In genomic region chr15:63483521-63484371, GRCh38 we compare ENCODE assay signal across 13 cellular contexts. TPM values are rescaled to one million over a fixed set of nuclear protein-coding genes. Genes with fewer than 3 reads are reported as not detected.
DNase-seq lines count a peak whose midpoint lies in the region; ATAC-seq and TF ChIP-seq lines count a peak whose summit lies in the region.
"Had no signal": no experiment of that assay in that cellular context is flagged by ENCODE, and none has a peak within 500 bp of the region (broad histone marks: within the 10 kb centered on the region; RNA-seq: fewer than 3 reads in every experiment).

No MANE protein-coding gene starts in this region.

- H3K4me1 ChIP-seq in HUES48 (ENCODE audit: control insufficient read depth, insufficient read depth, low read length): peaks cover 19% of the 10 kb centered on the region; the same call in 1 of the 2 replicates
- H3K4me1 ChIP-seq: gastrocnemius medialis had no signal

- no peak for TF ChIP-seq CTCF in CD14-positive monocyte (IDR thresholded peaks at IDR 0.05)

- H3K27ac ChIP-seq in HUES48 (ENCODE audit: low read depth, low read length) (peak overlapping the region; percentile 69), caudate nucleus (ENCODE audit: low read depth, low read length) (no peak overlapping the region)
- H3K27ac ChIP-seq: gastrocnemius medialis had no signal

- H3K27me3 Mint-ChIP-seq in CD14-positive monocyte (ENCODE audit: low read depth in 3 of 3): peaks cover 0 to 2% (median 0%) of the 10 kb centered on the region in 3 donors
- H3K27me3 Mint-ChIP-seq in activated CD4-positive, alpha-beta memory T cell treated with anti-CD3 and anti-CD28 coated beads, Interleukin-2, amount 10 ng/mL, durations not matched to agents 7 days and 5 days: no peaks in the 10 kb centered on the region

- peaks cover 86% of the 10 kb centered on the region for H3K4me1 Mint-ChIP-seq in CD14-positive monocyte
- H3K4me1 Mint-ChIP-seq in activated CD4-positive, alpha-beta memory T cell treated with anti-CD3 and anti-CD28 coated beads, Interleukin-2, amount 10 ng/mL, durations not matched to agents 7 days and 5 days: peaks cover 75% of the 10 kb centered on the region

- CTCF ChIA-PET in activated CD4-positive, alpha-beta memory T cell treated with anti-CD3 and anti-CD28 coated beads, Interleukin-2, amount 10 ng/mL, durations not matched to agents 7 days and 5 days (lab: Charles Lee): interaction anchor here (0.8 to 5.2 kb wide), 11 partner anchors 13 to 127 kb away, joined by 3 to 40 read pairs (median 6); partner anchors contain the start of gene USP3

- peaks cover 11% of the 10 kb centered on the region; the same call in 1 of the 2 replicates for H3K27me3 ChIP-seq in HUES48 (ENCODE audit: control insufficient read depth, insufficient read depth, low read length)
- H3K27me3 ChIP-seq: adrenal gland, gastrocnemius medialis had no signal

- POLR2A ChIA-PET in activated CD4-positive, alpha-beta memory T cell treated with anti-CD3 and anti-CD28 coated beads, Interleukin-2, amount 10 ng/mL, durations not matched to agents 7 days and 5 days (lab: Charles Lee): interaction anchor here (0.5 to 12.3 kb wide), 10 partner anchors 10 to 1217 kb away, joined by 3 to 175 read pairs (median 8); partner anchors contain the start of gene USP3

- intact Hi-C loops in CD14-positive monocyte (cut with micrococcal nuclease): loop anchor here in 1 of 2 donors (5.0 kb wide), 1 partner anchor 34 kb away; no protein-coding TSS in a partner anchor
- intact Hi-C loops in head of caudate nucleus (cut with DNase I): no loop called here

- H3K9ac ChIP-seq in HUES48 (ENCODE audit: low read depth, low read length): no peak overlapping the region

- H3K4me3 Mint-ChIP-seq in CD14-positive monocyte: peak overlapping the region in 1 of 2 donors; percentile 64
- H3K4me3 Mint-ChIP-seq in activated CD4-positive, alpha-beta memory T cell treated with anti-CD3 and anti-CD28 coated beads, Interleukin-2, amount 10 ng/mL, durations not matched to agents 7 days and 5 days: peak overlapping the region; percentile 5

- no peaks in the 10 kb centered on the region for H3K9me3 Mint-ChIP-seq in CD14-positive monocyte
- no peaks in the 10 kb centered on the region for H3K9me3 Mint-ChIP-seq in activated CD4-positive, alpha-beta memory T cell treated with anti-CD3 and anti-CD28 coated beads, Interleukin-2, amount 10 ng/mL, durations not matched to agents 7 days and 5 days

- peak; percentile 59 for ATAC-seq in left lobe of liver
- no peak for ATAC-seq in HG03135 (IDR thresholded peaks at IDR 0.05; ENCODE audit: unreplicated experiment)
- ATAC-seq in HG02571 (IDR thresholded peaks at IDR 0.05; ENCODE audit: unreplicated experiment): no peak
- ATAC-seq: gastrocnemius medialis had no signal

- H3K27ac Mint-ChIP-seq in CD14-positive monocyte: peak overlapping the region; percentile 88 to 97 (median 94)
- H3K27ac Mint-ChIP-seq in activated CD4-positive, alpha-beta memory T cell treated with anti-CD3 and anti-CD28 coated beads, Interleukin-2, amount 10 ng/mL, durations not matched to agents 7 days and 5 days: peak overlapping the region; percentile 82

- H3K4me3 ChIP-seq in HUES48 (ENCODE audit: low read depth, low read length): no peak overlapping the region
- H3K4me3 ChIP-seq: adrenal gland, gastrocnemius medialis had no signal

- H3K36me3 ChIP-seq in HUES48 (ENCODE audit: control insufficient read depth, insufficient read depth, low read length): no peaks in the 10 kb centered on the region
- H3K36me3 ChIP-seq: adrenal gland, gastrocnemius medialis had no signal

- peak; percentile 66 for DNase-seq in CD14-positive monocyte (ENCODE audit: low spot score)
- no peak for DNase-seq in activated CD4-positive, alpha-beta memory T cell treated with anti-CD3 and anti-CD28 coated beads, Interleukin-2, amount 10 ng/mL, durations not matched to agents 7 days and 5 days
- no peak for DNase-seq in left lobe of liver (ENCODE audit: low spot score)
- no peak for DNase-seq in caudate nucleus (lab: John Stamatoyannopoulos, UW)
- no peak for DNase-seq in head of caudate nucleus
- DNase-seq: DMS79 treated with DMSO at 0.1 percent for 48 hours; gastrocnemius medialis; NCI-H1092; stimulated activated CD4-positive, alpha-beta T cell treated with anti-CD3 and anti-CD28 coated beads, Interleukin-2, amount 100 ng/mL, for 48 hours had no signal

- H3K36me3 Mint-ChIP-seq in CD14-positive monocyte: peaks cover 0 to 3% of the 10 kb centered on the region in 2 donors
- H3K36me3 Mint-ChIP-seq in activated CD4-positive, alpha-beta memory T cell treated with anti-CD3 and anti-CD28 coated beads, Interleukin-2, amount 10 ng/mL, durations not matched to agents 7 days and 5 days (ENCODE audit: low read depth): no peaks in the 10 kb centered on the region

- H3K9me3 ChIP-seq in HUES48 (ENCODE audit: control insufficient read depth, insufficient read depth, low read length): no peaks in the 10 kb centered on the region
- H3K9me3 ChIP-seq: adrenal gland, gastrocnemius medialis had no signal

RNA-seq across cellular contexts. Expression of gene USP3, which starts 20.6 kb away (rescaled TPM):
- 100 to 1,000 TPM in 1 of 2 donors, 10 to 100 TPM in 1; 91.4 to 122 TPM for polyA plus RNA-seq in CD14-positive monocyte
- 10 to 100 TPM; 67.9 to 68.7 TPM for total RNA-seq in activated CD4-positive, alpha-beta memory T cell treated with anti-CD3 and anti-CD28 coated beads, Interleukin-2, amount 10 ng/mL, durations not matched to agents 7 days and 5 days
- 22.0 TPM for total RNA-seq in left lobe of liver
